ENCODE assay signal across 11 cellular contexts in genomic region chr3:138458774-138459499, GRCh38.
"Had no signal": no experiment of that assay in that cellular context is flagged by ENCODE, and none has a peak within 500 bp of the region (broad histone marks: within the 10 kb centered on the region; RNA-seq: fewer than 3 reads in every experiment).

No MANE protein-coding gene starts in this region.

- H3K27ac Mint-ChIP-seq: activated naive CD4-positive, alpha-beta T cell treated with anti-CD3 and anti-CD28 coated beads, Interleukin-2, amount 50 U/mL, for 24 hours; nephron progenitor cell; stimulated activated effector memory CD8-positive, alpha-beta T cell treated with anti-CD3 and anti-CD28 coated beads, Interleukin-12 subunit alpha, Interleukin-12 subunit beta, amount 100 ng/mL, for 72 hours had no signal

- DNase-seq: activated CD4-positive, alpha-beta T cell treated with anti-CD3 and anti-CD28 coated beads, Interleukin-2, amount 50 U/mL, for 1 hour; activated CD4-positive, CD25-positive, alpha-beta regulatory T cell; activated T-cell treated with anti-CD3 and anti-CD28 coated beads, Interleukin-2, amount 50 U/mL, for 48 hours; nephron progenitor cell; sigmoid colon had no signal

- H3K4me1 Mint-ChIP-seq: nephron progenitor cell; stimulated activated effector memory CD8-positive, alpha-beta T cell treated with anti-CD3 and anti-CD28 coated beads, Interleukin-12 subunit alpha, Interleukin-12 subunit beta, amount 100 ng/mL, for 72 hours had no signal

- H3K4me1 ChIP-seq: adrenal gland, esophagus muscularis mucosa, tibial nerve had no signal

- H3K9me3 Mint-ChIP-seq: activated naive CD4-positive, alpha-beta T cell treated with anti-CD3 and anti-CD28 coated beads, Interleukin-2, amount 50 U/mL, for 24 hours; nephron progenitor cell; stimulated activated effector memory CD8-positive, alpha-beta T cell treated with anti-CD3 and anti-CD28 coated beads, Interleukin-12 subunit alpha, Interleukin-12 subunit beta, amount 100 ng/mL, for 72 hours had no signal

- H3K27me3 ChIP-seq: cardiac muscle cell, sigmoid colon, tibial nerve had no signal

- H3K4me3 Mint-ChIP-seq: activated naive CD4-positive, alpha-beta T cell treated with anti-CD3 and anti-CD28 coated beads, Interleukin-2, amount 50 U/mL, for 24 hours; nephron progenitor cell; stimulated activated effector memory CD8-positive, alpha-beta T cell treated with anti-CD3 and anti-CD28 coated beads, Interleukin-12 subunit alpha, Interleukin-12 subunit beta, amount 100 ng/mL, for 72 hours had no signal

- H3K4me3 ChIP-seq: adrenal gland, cardiac muscle cell, esophagus muscularis mucosa, sigmoid colon, tibial nerve had no signal

- H3K36me3 ChIP-seq: adrenal gland, cardiac muscle cell, esophagus muscularis mucosa, tibial nerve had no signal

- H3K36me3 Mint-ChIP-seq: activated naive CD4-positive, alpha-beta T cell treated with anti-CD3 and anti-CD28 coated beads, Interleukin-2, amount 50 U/mL, for 24 hours; stimulated activated effector memory CD8-positive, alpha-beta T cell treated with anti-CD3 and anti-CD28 coated beads, Interleukin-12 subunit alpha, Interleukin-12 subunit beta, amount 100 ng/mL, for 72 hours had no signal

- ATAC-seq: stimulated activated effector memory CD8-positive, alpha-beta T cell treated with anti-CD3 and anti-CD28 coated beads, Interleukin-12 subunit alpha, Interleukin-12 subunit beta, amount 100 ng/mL, for 72 hours had no signal

- H3K27ac ChIP-seq: adrenal gland, cardiac muscle cell, esophagus muscularis mucosa, sigmoid colon, tibial nerve had no signal

- H3K9me3 ChIP-seq: adrenal gland, esophagus muscularis mucosa, sigmoid colon, tibial nerve had no signal
